8 cellular contexts compared by ENCODE assay signal in the genomic region with DNA sequence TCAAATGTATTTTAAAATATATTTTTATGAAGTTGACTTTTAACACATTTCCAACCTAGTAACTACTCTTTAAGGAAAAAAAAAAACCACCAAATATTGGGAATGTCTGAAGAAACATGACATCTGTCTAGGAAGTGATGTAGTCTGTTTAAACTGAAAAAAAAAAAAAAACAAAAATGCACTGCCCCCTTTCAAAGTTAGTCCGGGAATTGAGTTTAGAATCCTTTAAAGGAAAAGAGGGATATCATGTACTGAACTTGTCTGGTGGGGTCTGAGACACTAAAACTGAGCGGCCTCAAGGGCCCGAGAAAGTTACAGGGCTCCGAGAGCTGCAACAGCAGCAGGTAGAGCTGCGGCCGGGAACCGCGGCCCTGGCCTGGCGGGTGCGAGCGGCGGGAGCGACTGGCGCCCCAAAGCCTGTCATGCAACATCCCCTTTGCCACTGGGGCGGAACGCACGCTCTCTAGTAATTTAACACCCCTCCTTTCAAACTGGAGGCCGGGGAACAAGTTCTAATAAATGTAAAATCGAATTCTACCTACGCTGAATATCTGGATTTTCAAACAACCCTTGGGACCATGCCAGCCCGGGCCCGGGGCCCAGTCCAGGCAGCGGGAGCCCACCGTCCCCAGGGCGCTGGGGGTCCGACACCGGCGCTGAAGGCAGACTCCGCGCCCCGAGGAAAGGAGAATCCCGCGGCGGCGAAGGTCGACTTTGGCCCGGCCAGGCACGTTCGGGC. TPM values are rescaled to one million over a fixed set of nuclear protein-coding genes. Genes with fewer than 3 reads are reported as not detected.
DNase-seq lines count a peak whose midpoint lies in the region; ATAC-seq and TF ChIP-seq lines count a peak whose summit lies in the region.

No MANE protein-coding gene starts in this region.

- peak overlapping the region; percentile 95 for H3K4me2 ChIP-seq in PC-9

- H3K4me1 Mint-ChIP-seq in glutamatergic neuron (ENCODE audit: low read depth, unreplicated experiment): peaks cover 6% of the 10 kb centered on the region

- no peaks in the 10 kb centered on the region; the same call in 1 of the 2 replicates for H3K36me3 ChIP-seq in PC-9 (ENCODE audit: low read depth)
- no peaks in the 10 kb centered on the region for H3K36me3 ChIP-seq in upper lobe of left lung

- ATAC-seq in GM19351 (IDR thresholded peaks at IDR 0.05; ENCODE audit: unreplicated experiment): peak; percentile 66
- peak; percentile 62 for ATAC-seq in HG03442 (IDR thresholded peaks at IDR 0.05; ENCODE audit: unreplicated experiment)
- ATAC-seq in omental fat pad (ENCODE audit: low FRiP score): peak; percentile 48
- ATAC-seq in upper lobe of left lung (ENCODE audit: low FRiP score in 2 of 2): peak; percentile 74 to 80

- peaks cover 54% of the 10 kb centered on the region for H3K79me2 ChIP-seq in PC-9 (ENCODE audit: low read depth)

- DNase-seq in C1 segment of cervical spinal cord (lab: John Stamatoyannopoulos, UW) (peak in 11 of 14 donors; percentile 37 to 84 (median 62)), PC-9 (peak; percentile 41 to 45), glutamatergic neuron (peak; percentile 54), omental fat pad (ENCODE audit: low spot score) (peak; percentile 28), upper lobe of left lung (peak; percentile 62 to 91)
- peak; percentile 56 for DNase-seq in activated naive CD4-positive, alpha-beta T cell treated with Interleukin-2 at 50 U/mL for 16 hours

- H3K4me3 Mint-ChIP-seq in glutamatergic neuron (ENCODE audit: unreplicated experiment): peak overlapping the region; percentile 92

- H2AFZ ChIP-seq in PC-9: peak overlapping the region; percentile 75

- no peak for TF ChIP-seq EP300 in upper lobe of left lung (IDR thresholded peaks at IDR 0.05)

- peak in 1 of 4 donors; percentile 10 for TF ChIP-seq POLR2A in upper lobe of left lung (IDR thresholded peaks at IDR 0.05)

- peaks cover 63% of the 10 kb centered on the region for H3K4me1 ChIP-seq in PC-9 (replicated peaks; ENCODE audit: insufficient read depth)
- H3K4me1 ChIP-seq in upper lobe of left lung: peaks cover 22 to 52% (median 34%) of the 10 kb centered on the region in 4 donors

- H3F3A ChIP-seq in PC-9 (ENCODE audit: insufficient read depth, low read depth): peaks cover 40% of the 10 kb centered on the region

- H3K27ac Mint-ChIP-seq in glutamatergic neuron (ENCODE audit: unreplicated experiment): peak overlapping the region; percentile 77

- H3K27ac ChIP-seq in PC-9: peak overlapping the region; percentile 83
- peak overlapping the region; percentile 94 to 99 (median 98) for H3K27ac ChIP-seq in upper lobe of left lung

- H4K20me1 ChIP-seq in PC-9 (ENCODE audit: insufficient read depth): peaks cover 22% of the 10 kb centered on the region

- H3K4me3 ChIP-seq in PC-9: peak overlapping the region; percentile 86
- peak overlapping the region; percentile 72 to 98 (median 81) for H3K4me3 ChIP-seq in upper lobe of left lung

- peaks cover 2% of the 10 kb centered on the region for H3K27me3 Mint-ChIP-seq in glutamatergic neuron (ENCODE audit: unreplicated experiment)

- TF ChIP-seq CTCF in PC-9 (conservative IDR thresholded peaks at IDR 0.05) (no peak), glutamatergic neuron (IDR thresholded peaks at IDR 0.05; ENCODE audit: partially characterized antibody, unreplicated experiment) (no peak), omental fat pad (IDR thresholded peaks at IDR 0.05) (no peak), upper lobe of left lung (IDR thresholded peaks at IDR 0.05) (no peak)

- CTCF ChIA-PET in PC-9 (lab: Charles Lee): no interaction called here

- peaks cover 4% of the 10 kb centered on the region for H3K36me3 Mint-ChIP-seq in glutamatergic neuron (ENCODE audit: unreplicated experiment)

- H3K27me3 ChIP-seq in PC-9 (ENCODE audit: insufficient read depth, low read depth): no peaks in the 10 kb centered on the region
- no peaks in the 10 kb centered on the region for H3K27me3 ChIP-seq in upper lobe of left lung

- H3K9me3 Mint-ChIP-seq in glutamatergic neuron (ENCODE audit: unreplicated experiment): peaks cover 5% of the 10 kb centered on the region

- intact Hi-C loops in PC-9 (cut with micrococcal nuclease; ENCODE audit: unreplicated experiment): loop anchor here (10.0 kb wide), 2 partner anchors 201 to 351 kb away; a partner anchor contains a TSS

- POLR2A ChIA-PET in PC-9 (lab: Charles Lee; ENCODE audit: unreplicated experiment): no interaction called here

- H3K9me2 ChIP-seq in PC-9 (ENCODE audit: insufficient read depth): no peaks in the 10 kb centered on the region

- WGBS in upper lobe of left lung, 2 donors: 0 to 1% methylated on average over 5 to 25 of the region's 39 CpGs

- TSS peak; percentile 26 for BruUV-seq in PC-9 (replicated peaks; lab: Mats Ljungman, UMichigan)

- H3K9me3 ChIP-seq in PC-9 (ENCODE audit: insufficient read depth, low read depth): no peaks in the 10 kb centered on the region
- H3K9me3 ChIP-seq in upper lobe of left lung: no peaks in the 10 kb centered on the region

RNA-seq across cellular contexts. Expression of a gene that starts 0.8 kb away (rescaled TPM):
- total RNA-seq in PC-9 (2021) (143 and 196 TPM in 2 replicates), glutamatergic neuron (ENCODE audit: unreplicated experiment) (71.7 TPM), omental fat pad (100 to 1,000 TPM in 1 of 4 donors, 10 to 100 TPM in 3; 58.7 to 135 (median 91.6) TPM), upper lobe of left lung (100 to 1,000 TPM; 113 to 142 (median 121) TPM)

Comparison
In these comparisons a context has a peak if more than half of its experiments do, and no peak if none do; other contexts are left out.
1. Peak in every context shown above with its lines: DNase-seq, ATAC-seq, H3K4me3 ChIP-seq and H3K27ac ChIP-seq.